ENCODE assay signal across 8 cellular contexts in the genomic region with DNA sequence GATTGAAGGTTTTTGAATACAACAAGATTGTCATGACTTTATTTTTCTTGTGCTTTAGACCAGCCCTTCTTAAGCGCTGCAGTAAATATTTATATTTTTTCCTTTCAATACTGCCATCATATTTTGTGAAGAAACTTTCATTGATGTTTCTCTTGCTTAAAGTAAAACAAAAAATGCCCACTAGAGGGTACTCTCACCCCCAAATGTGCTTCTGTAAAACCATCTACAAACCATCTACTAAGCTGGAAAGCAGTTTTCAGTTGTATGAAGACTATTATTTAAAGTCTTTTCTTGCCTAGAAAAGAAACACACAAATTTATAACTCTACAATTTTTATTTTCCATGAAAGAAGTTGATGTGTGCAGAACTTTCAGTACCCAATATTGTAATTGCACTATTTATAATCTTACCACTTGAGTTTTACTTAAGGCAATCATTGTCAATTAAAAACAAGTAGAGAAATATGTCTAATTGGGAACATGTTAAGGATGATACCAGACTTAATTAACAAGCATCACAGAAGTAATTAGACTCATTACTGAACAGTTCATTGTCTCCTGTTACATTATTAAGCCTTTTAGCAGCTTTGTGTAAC. TPM values are rescaled to one million over a fixed set of nuclear protein-coding genes. Genes with fewer than 3 reads are reported as not detected.
DNase-seq lines count a peak whose midpoint lies in the region; ATAC-seq and TF ChIP-seq lines count a peak whose summit lies in the region.

No MANE protein-coding gene starts in this region.

- no peaks in the 10 kb centered on the region for H3K27me3 Mint-ChIP-seq in HFFc6 (ENCODE audit: insufficient read depth)
- no peaks in the 10 kb centered on the region for H3K27me3 Mint-ChIP-seq in naive thymus-derived CD8-positive, alpha-beta T cell
- no peaks in the 10 kb centered on the region for H3K27me3 Mint-ChIP-seq in activated naive CD8-positive, alpha-beta T cell treated with anti-CD3 and anti-CD28 coated beads, Interleukin-2, amount 50 U/mL, for 24 hours

- in situ Hi-C loops in G401 (cut with HindIII; ENCODE audit: low sequenced_read_pairs): no loop called here

- H3K4me1 Mint-ChIP-seq in HFFc6 (ENCODE audit: low read depth): peaks cover 54% of the 10 kb centered on the region
- H3K4me1 Mint-ChIP-seq in naive thymus-derived CD8-positive, alpha-beta T cell: peaks cover 0 to 11% (median 6%) of the 10 kb centered on the region in 4 donors
- H3K4me1 Mint-ChIP-seq in activated naive CD8-positive, alpha-beta T cell treated with anti-CD3 and anti-CD28 coated beads, Interleukin-2, amount 50 U/mL, for 24 hours: peaks cover 2% of the 10 kb centered on the region

- peak overlapping the region; percentile 95 for H3K27ac Mint-ChIP-seq in HFFc6
- H3K27ac Mint-ChIP-seq in naive thymus-derived CD8-positive, alpha-beta T cell: no peak overlapping the region
- H3K27ac Mint-ChIP-seq in activated naive CD8-positive, alpha-beta T cell treated with anti-CD3 and anti-CD28 coated beads, Interleukin-2, amount 50 U/mL, for 24 hours: no peak overlapping the region

- peak; percentile 42 to 60 for ATAC-seq in naive thymus-derived CD8-positive, alpha-beta T cell
- ATAC-seq in activated naive CD8-positive, alpha-beta T cell treated with anti-CD3 and anti-CD28 coated beads, Interleukin-2, amount 50 U/mL, for 24 hours: no peak
- ATAC-seq in GM19452 (IDR thresholded peaks at IDR 0.05; ENCODE audit: unreplicated experiment): no peak

- H3K4me3 Mint-ChIP-seq in HFFc6: peak overlapping the region; percentile 41; the same call in 1 of the 2 replicates
- H3K4me3 Mint-ChIP-seq in naive thymus-derived CD8-positive, alpha-beta T cell: no peak overlapping the region
- H3K4me3 Mint-ChIP-seq in activated naive CD8-positive, alpha-beta T cell treated with anti-CD3 and anti-CD28 coated beads, Interleukin-2, amount 50 U/mL, for 24 hours: no peak overlapping the region

- DNase-seq in G401 (ENCODE audit: low spot score) (peak; percentile 55), HFFc6 (peak; percentile 59), NCI-H345 treated with DMSO at 0.1 percent for 48 hours (lab: John Stamatoyannopoulos, UW; ENCODE audit: unreplicated experiment) (peak; percentile 6), cerebellum (ENCODE audit: low spot score) (peak; percentile 29), NCI-H524 treated with DMSO at 0.1 percent for 48 hours (lab: John Stamatoyannopoulos, UW) (no peak)
- DNase-seq in naive thymus-derived CD8-positive, alpha-beta T cell: peak in 3 of 10 donors; percentile 35 to 44 (median 40)
- no peak for DNase-seq in activated naive CD8-positive, alpha-beta T cell treated with anti-CD3 and anti-CD28 coated beads, Interleukin-2, amount 50 U/mL, for 24 hours

- POLR2A ChIA-PET in naive thymus-derived CD8-positive, alpha-beta T cell (lab: Charles Lee): interaction anchor here (1.1 kb wide), 1 partner anchor 11 kb away, joined by 7 read pairs; a partner anchor contains a TSS

- peaks cover 29% of the 10 kb centered on the region for H3K36me3 Mint-ChIP-seq in HFFc6 (ENCODE audit: low read depth)
- peaks cover 3 to 55% (median 11%) of the 10 kb centered on the region in 3 donors for H3K36me3 Mint-ChIP-seq in naive thymus-derived CD8-positive, alpha-beta T cell
- peaks cover 12% of the 10 kb centered on the region for H3K36me3 Mint-ChIP-seq in activated naive CD8-positive, alpha-beta T cell treated with anti-CD3 and anti-CD28 coated beads, Interleukin-2, amount 50 U/mL, for 24 hours (ENCODE audit: low read depth)

- H3K9me3 Mint-ChIP-seq in HFFc6: no peaks in the 10 kb centered on the region
- no peaks in the 10 kb centered on the region for H3K9me3 Mint-ChIP-seq in naive thymus-derived CD8-positive, alpha-beta T cell
- H3K9me3 Mint-ChIP-seq in activated naive CD8-positive, alpha-beta T cell treated with anti-CD3 and anti-CD28 coated beads, Interleukin-2, amount 50 U/mL, for 24 hours: no peaks in the 10 kb centered on the region

- peak; percentile 88 for TF ChIP-seq CTCF in HFFc6 (IDR thresholded peaks at IDR 0.05)

RNA-seq across cellular contexts. Expression of a gene that starts 10.7 kb away (rescaled TPM):
- total RNA-seq in G401 (2014; rRNA removed; shearing (Covaris generic)): 4.1 and 4.4 TPM in 2 replicates
- 10 to 100 TPM; 13.5 to 24.8 (median 15.4) TPM for total RNA-seq in HFFc6 (2021; fragmentation: NEBNext Ultra II Directional; extraction: Animal tissue kit (Norgen Biotek cat#: 25700))
- 13.2 TPM for total RNA-seq in cerebellum
- total RNA-seq in naive thymus-derived CD8-positive, alpha-beta T cell: 1 to 10 TPM; 3.3 to 3.8 TPM
- polyA plus RNA-seq in naive thymus-derived CD8-positive, alpha-beta T cell: 1 to 10 TPM; 1.6 to 2.4 (median 1.8) TPM

RNA-seq across cellular contexts. Expression of a gene that starts 10.7 kb away (rescaled TPM):
- 15.1 and 18.0 TPM in 2 replicates for total RNA-seq in G401 (2014; rRNA removed; shearing (Covaris generic))
- total RNA-seq in HFFc6 (2021; fragmentation: NEBNext Ultra II Directional; extraction: Animal tissue kit (Norgen Biotek cat#: 25700)): 100 to 1,000 TPM; 100 to 124 (median 108) TPM
- total RNA-seq in cerebellum: 46.9 TPM
- total RNA-seq in naive thymus-derived CD8-positive, alpha-beta T cell: 10 to 100 TPM; 29.7 to 36.4 TPM
- polyA plus RNA-seq in naive thymus-derived CD8-positive, alpha-beta T cell: 10 to 100 TPM; 10.6 to 16.6 (median 13.9) TPM

Comparison
In these comparisons a context has a peak if more than half of its experiments do, and no peak if none do; other contexts are left out.
1. DNase-seq: peak in G401 (single experiment), HFFc6 (single experiment), NCI-H345 treated with DMSO at 0.1 percent for 48 hours (single experiment) and cerebellum (single experiment); none in NCI-H524 treated with DMSO at 0.1 percent for 48 hours (single experiment) and activated naive CD8-positive, alpha-beta T cell treated with anti-CD3 and anti-CD28 coated beads, Interleukin-2, amount 50 U/mL, for 24 hours (single experiment).
2. ATAC-seq: peak in naive thymus-derived CD8-positive, alpha-beta T cell (2 of 2); none in activated naive CD8-positive, alpha-beta T cell treated with anti-CD3 and anti-CD28 coated beads, Interleukin-2, amount 50 U/mL, for 24 hours (single experiment) and GM19452 (single experiment).